In genomic region chr4:60923075-60923474, GRCh38 we compare ENCODE assay signal across 21 cellular contexts.
DNase-seq lines count a peak whose midpoint lies in the region; FAIRE-seq and TF ChIP-seq lines count a peak whose summit lies in the region.
"Had no signal": no experiment of that assay in that cellular context is flagged by ENCODE, and none has a peak within 500 bp of the region (broad histone marks: within the 10 kb centered on the region; RNA-seq: fewer than 3 reads in every experiment).

No MANE protein-coding gene starts in this region.

- in situ Hi-C loops in brain microvascular endothelial cell (cut with HindIII; ENCODE audit: low pct_ligation_motif_present, low sequenced_read_pairs), result no loop called here

- H3K4me3 Mint-ChIP-seq in endodermal cell, result no peak overlapping the region
- H3K4me3 Mint-ChIP-seq: CD8-positive, alpha-beta memory T cell had no signal

- no peaks in the 10 kb centered on the region for H3K27me3 Mint-ChIP-seq in endodermal cell (ENCODE audit: insufficient read depth)
- H3K27me3 Mint-ChIP-seq: CD8-positive, alpha-beta memory T cell had no signal

- FAIRE-seq in HTR-8/SVneo (lab: Jason Lieb, UNC), result no peak
- FAIRE-seq: D721Med, GM19239, K562, RCC 7860 had no signal

- H3K9me3 ChIP-seq in HUES48 (ENCODE audit: control insufficient read depth, insufficient read depth, low read length) (no peaks in the 10 kb centered on the region), endodermal cell (ENCODE audit: control insufficient read depth, low read length) (no peaks in the 10 kb centered on the region)

- no peaks in the 10 kb centered on the region for H3K9me3 Mint-ChIP-seq in endodermal cell

- peak; percentile 97 for DNase-seq in NCI-H146 (lab: John Stamatoyannopoulos, UW)
- DNase-seq in NCI-H748 (lab: John Stamatoyannopoulos, UW; ENCODE audit: unreplicated experiment), result peak; percentile 80
- no peak for DNase-seq in endodermal cell
- no peak for DNase-seq in HTR-8/SVneo (ENCODE audit: insufficient read length, low spot score)
- no peak for DNase-seq in midbrain (lab: John Stamatoyannopoulos, UW)
- no peak for DNase-seq in brain microvascular endothelial cell
- DNase-seq: ACHN; C1 segment of cervical spinal cord; CD8-positive, alpha-beta memory T cell; GF-D8; GM23248; HCEC 1CT; NCI-H1105 treated with DMSO at 0.1 percent for 48 hours; NCI-H524 treated with DMSO at 0.1 percent for 48 hours; NK-92 treated with Interleukin-12 subunit alpha and Interleukin-12 subunit beta, amount 100 ng/mL, for 24 hours had no signal

- WGBS in endodermal cell (ENCODE audit: insufficient coverage in 1 of 2, insufficient read length in 1 of 2), 2 experiments, result 0% methylated on average over 1 of the region's 1 CpG; no CpG with 5 or more reads in 1 of the 2 experiments

- H3K4me3 ChIP-seq in HUES48 (ENCODE audit: low read depth, low read length), result peak overlapping the region; percentile 37; the same call in 1 of the 2 replicates
- H3K4me3 ChIP-seq in endodermal cell (ENCODE audit: low read length), result peak overlapping the region; percentile 64
- H3K4me3 ChIP-seq in brain microvascular endothelial cell (ENCODE audit: low read depth, low read length), result no peak overlapping the region
- H3K4me3 ChIP-seq: GM23248, K562, SK-N-MC had no signal

- peaks cover 11% of the 10 kb centered on the region for H3K4me1 Mint-ChIP-seq in endodermal cell
- H3K4me1 Mint-ChIP-seq: CD8-positive, alpha-beta memory T cell had no signal

- H3K36me3 ChIP-seq in HUES48 (ENCODE audit: control insufficient read depth, insufficient read depth, low read length) (no peaks in the 10 kb centered on the region), endodermal cell (ENCODE audit: control insufficient read depth, insufficient read depth, low read length) (no peaks in the 10 kb centered on the region), brain microvascular endothelial cell (replicated peaks) (no peaks in the 10 kb centered on the region)

- H3K9ac ChIP-seq in HUES48 (ENCODE audit: low read depth, low read length), result no peak overlapping the region
- peak overlapping the region; percentile 30 for H3K9ac ChIP-seq in endodermal cell (ENCODE audit: extremely low read depth, low read length, poor library complexity, severe bottlenecking)
- H3K9ac ChIP-seq: GM23248 had no signal

- no peaks in the 10 kb centered on the region for H3K27me3 ChIP-seq in HUES48 (ENCODE audit: control insufficient read depth, insufficient read depth, low read length)
- no peaks in the 10 kb centered on the region for H3K27me3 ChIP-seq in endodermal cell (ENCODE audit: control insufficient read depth, insufficient read depth, low read length, poor library complexity, severe bottlenecking)
- H3K27me3 ChIP-seq in brain microvascular endothelial cell (replicated peaks), result no peaks in the 10 kb centered on the region

- H3K27ac ChIP-seq in HUES48 (ENCODE audit: low read depth, low read length) (no peak overlapping the region), endodermal cell (ENCODE audit: low read depth, low read length) (no peak overlapping the region), brain microvascular endothelial cell (no peak overlapping the region)
- H3K27ac ChIP-seq: GM23248, SK-N-MC had no signal

- H3K27ac Mint-ChIP-seq in endodermal cell, result no peak overlapping the region
- H3K27ac Mint-ChIP-seq: CD8-positive, alpha-beta memory T cell had no signal

- no peaks in the 10 kb centered on the region for H3K36me3 Mint-ChIP-seq in endodermal cell (ENCODE audit: low read depth)
- H3K36me3 Mint-ChIP-seq: CD8-positive, alpha-beta memory T cell had no signal

- H3K4me1 ChIP-seq in HUES48 (ENCODE audit: control insufficient read depth, insufficient read depth, low read length), result peaks cover 16% of the 10 kb centered on the region
- H3K4me1 ChIP-seq in endodermal cell (ENCODE audit: control insufficient read depth, insufficient read depth, low read length), result peaks cover 7% of the 10 kb centered on the region

- TF ChIP-seq CTCF in endodermal cell (conservative IDR thresholded peaks at IDR 0.05) (no peak), brain microvascular endothelial cell (IDR thresholded peaks at IDR 0.05; ENCODE audit: low read depth, low read length, missing control alignments) (no peak)

Comparison
In these comparisons a context has a peak if more than half of its experiments do, and no peak if none do; other contexts are left out.
1. DNase-seq: peak in NCI-H146 (single experiment) and NCI-H748 (single experiment); none in endodermal cell (single experiment), HTR-8/SVneo (single experiment), midbrain (single experiment) and brain microvascular endothelial cell (single experiment).